1 cellular context compared by ENCODE assay signal in the genomic region with DNA sequence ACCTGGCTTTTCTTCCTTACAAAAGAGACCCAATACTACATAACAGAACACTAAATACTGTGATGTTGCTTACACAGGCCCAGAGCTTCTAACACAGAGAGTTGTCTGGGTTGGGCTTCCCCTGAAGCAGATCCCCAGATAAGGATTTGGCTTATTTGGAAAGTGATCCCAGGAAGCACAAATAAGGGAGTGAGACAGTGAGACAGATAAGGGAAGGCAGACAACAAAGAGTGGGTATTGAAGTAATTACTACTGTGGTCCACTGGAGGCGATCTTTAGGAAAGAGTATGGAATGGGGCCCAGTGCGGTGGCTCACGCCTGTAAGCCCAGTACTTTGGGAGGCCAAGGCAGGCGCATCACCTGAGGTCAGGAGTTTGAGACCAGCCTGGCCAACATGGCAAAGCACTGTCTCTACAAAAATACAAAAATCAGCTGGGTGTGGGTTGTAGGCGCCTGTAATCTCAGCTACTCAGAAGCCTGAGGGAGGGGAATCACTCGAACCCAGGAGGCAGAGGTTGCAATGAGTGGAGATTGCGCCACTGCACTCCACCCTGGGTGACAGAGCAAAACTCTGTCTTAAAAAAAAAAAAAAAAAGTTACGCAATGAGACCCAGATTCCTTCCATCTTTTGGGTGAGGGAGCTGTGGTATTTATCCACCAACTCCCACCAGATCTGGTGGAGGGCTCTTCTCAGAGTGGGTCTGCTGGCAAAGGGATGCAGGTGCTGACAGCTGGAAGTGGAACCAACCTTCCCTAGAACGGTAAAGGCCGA.
TF ChIP-seq lines count a peak whose summit lies in the region.

No MANE protein-coding gene starts in this region.

TF ChIP-seq in HepG2, 621 proteins besides CTCF, POLR2A, EP300 and RAD21 (continued from another document and continues in another):
- TF ChIP-seq SUZ12 (IDR thresholded peaks at IDR 0.05; ENCODE audit: low read depth, low read length): no peak
- TF ChIP-seq ZNF564 (CRISPR knock-in tag; IDR thresholded peaks at IDR 0.05): 0 out of 2 replicates have a peak, but pooled peaks have one; percentile 45
- TF ChIP-seq, protein P1, sequence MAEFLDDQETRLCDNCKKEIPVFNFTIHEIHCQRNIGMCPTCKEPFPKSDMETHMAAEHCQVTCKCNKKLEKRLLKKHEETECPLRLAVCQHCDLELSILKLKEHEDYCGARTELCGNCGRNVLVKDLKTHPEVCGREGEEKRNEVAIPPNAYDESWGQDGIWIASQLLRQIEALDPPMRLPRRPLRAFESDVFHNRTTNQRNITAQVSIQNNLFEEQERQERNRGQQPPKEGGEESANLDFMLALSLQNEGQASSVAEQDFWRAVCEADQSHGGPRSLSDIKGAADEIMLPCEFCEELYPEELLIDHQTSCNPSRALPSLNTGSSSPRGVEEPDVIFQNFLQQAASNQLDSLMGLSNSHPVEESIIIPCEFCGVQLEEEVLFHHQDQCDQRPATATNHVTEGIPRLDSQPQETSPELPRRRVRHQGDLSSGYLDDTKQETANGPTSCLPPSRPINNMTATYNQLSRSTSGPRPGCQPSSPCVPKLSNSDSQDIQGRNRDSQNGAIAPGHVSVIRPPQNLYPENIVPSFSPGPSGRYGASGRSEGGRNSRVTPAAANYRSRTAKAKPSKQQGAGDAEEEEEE (CRISPR knock-in tag; IDR thresholded peaks at IDR 0.05; ENCODE audit: borderline replicate concordance): 0 out of 2 replicates have a peak, but pooled peaks have one; percentile 47
- TF ChIP-seq HNRNPL (IDR thresholded peaks at IDR 0.05; ENCODE audit: low read depth, low read length): no peak
- peak; percentile 41; the same call in 1 of the 2 replicates for TF ChIP-seq SOX5 (CRISPR knock-in tag; IDR thresholded peaks at IDR 0.05; ENCODE audit: borderline replicate concordance)
- peak; percentile 17; the same call in 1 of the 2 replicates for TF ChIP-seq TGIF2 (CRISPR knock-in tag; IDR thresholded peaks at IDR 0.05)
- TF ChIP-seq ZNF441 (CRISPR knock-in tag; IDR thresholded peaks at IDR 0.05; ENCODE audit: borderline replicate concordance): 0 out of 2 replicates have a peak, but pooled peaks have one; percentile 22
- TF ChIP-seq RARA (CRISPR knock-in tag; IDR thresholded peaks at IDR 0.05): 0 out of 2 replicates have a peak, but pooled peaks have one; percentile 36
- TF ChIP-seq ZFAT (CRISPR knock-in tag; conservative IDR thresholded peaks at IDR 0.05): no peak
- 0 out of 2 replicates have a peak, but pooled peaks have one; percentile 13 for TF ChIP-seq THAP11 (CRISPR knock-in tag; IDR thresholded peaks at IDR 0.05)
- TF ChIP-seq ZNF331 (CRISPR knock-in tag; IDR thresholded peaks at IDR 0.05): peak; percentile 55; the same call in 1 of the 2 replicates
- 0 out of 2 replicates have a peak, but pooled peaks have one; percentile 9 for TF ChIP-seq FOSL2 (CRISPR knock-in tag; IDR thresholded peaks at IDR 0.05)
- TF ChIP-seq FOXA1 (IDR thresholded peaks at IDR 0.05): no peak
- TF ChIP-seq FOXA1 (CRISPR knock-in tag; IDR thresholded peaks at IDR 0.05): peak; percentile 42; the same call in 1 of the 2 replicates
- TF ChIP-seq, protein P2, sequence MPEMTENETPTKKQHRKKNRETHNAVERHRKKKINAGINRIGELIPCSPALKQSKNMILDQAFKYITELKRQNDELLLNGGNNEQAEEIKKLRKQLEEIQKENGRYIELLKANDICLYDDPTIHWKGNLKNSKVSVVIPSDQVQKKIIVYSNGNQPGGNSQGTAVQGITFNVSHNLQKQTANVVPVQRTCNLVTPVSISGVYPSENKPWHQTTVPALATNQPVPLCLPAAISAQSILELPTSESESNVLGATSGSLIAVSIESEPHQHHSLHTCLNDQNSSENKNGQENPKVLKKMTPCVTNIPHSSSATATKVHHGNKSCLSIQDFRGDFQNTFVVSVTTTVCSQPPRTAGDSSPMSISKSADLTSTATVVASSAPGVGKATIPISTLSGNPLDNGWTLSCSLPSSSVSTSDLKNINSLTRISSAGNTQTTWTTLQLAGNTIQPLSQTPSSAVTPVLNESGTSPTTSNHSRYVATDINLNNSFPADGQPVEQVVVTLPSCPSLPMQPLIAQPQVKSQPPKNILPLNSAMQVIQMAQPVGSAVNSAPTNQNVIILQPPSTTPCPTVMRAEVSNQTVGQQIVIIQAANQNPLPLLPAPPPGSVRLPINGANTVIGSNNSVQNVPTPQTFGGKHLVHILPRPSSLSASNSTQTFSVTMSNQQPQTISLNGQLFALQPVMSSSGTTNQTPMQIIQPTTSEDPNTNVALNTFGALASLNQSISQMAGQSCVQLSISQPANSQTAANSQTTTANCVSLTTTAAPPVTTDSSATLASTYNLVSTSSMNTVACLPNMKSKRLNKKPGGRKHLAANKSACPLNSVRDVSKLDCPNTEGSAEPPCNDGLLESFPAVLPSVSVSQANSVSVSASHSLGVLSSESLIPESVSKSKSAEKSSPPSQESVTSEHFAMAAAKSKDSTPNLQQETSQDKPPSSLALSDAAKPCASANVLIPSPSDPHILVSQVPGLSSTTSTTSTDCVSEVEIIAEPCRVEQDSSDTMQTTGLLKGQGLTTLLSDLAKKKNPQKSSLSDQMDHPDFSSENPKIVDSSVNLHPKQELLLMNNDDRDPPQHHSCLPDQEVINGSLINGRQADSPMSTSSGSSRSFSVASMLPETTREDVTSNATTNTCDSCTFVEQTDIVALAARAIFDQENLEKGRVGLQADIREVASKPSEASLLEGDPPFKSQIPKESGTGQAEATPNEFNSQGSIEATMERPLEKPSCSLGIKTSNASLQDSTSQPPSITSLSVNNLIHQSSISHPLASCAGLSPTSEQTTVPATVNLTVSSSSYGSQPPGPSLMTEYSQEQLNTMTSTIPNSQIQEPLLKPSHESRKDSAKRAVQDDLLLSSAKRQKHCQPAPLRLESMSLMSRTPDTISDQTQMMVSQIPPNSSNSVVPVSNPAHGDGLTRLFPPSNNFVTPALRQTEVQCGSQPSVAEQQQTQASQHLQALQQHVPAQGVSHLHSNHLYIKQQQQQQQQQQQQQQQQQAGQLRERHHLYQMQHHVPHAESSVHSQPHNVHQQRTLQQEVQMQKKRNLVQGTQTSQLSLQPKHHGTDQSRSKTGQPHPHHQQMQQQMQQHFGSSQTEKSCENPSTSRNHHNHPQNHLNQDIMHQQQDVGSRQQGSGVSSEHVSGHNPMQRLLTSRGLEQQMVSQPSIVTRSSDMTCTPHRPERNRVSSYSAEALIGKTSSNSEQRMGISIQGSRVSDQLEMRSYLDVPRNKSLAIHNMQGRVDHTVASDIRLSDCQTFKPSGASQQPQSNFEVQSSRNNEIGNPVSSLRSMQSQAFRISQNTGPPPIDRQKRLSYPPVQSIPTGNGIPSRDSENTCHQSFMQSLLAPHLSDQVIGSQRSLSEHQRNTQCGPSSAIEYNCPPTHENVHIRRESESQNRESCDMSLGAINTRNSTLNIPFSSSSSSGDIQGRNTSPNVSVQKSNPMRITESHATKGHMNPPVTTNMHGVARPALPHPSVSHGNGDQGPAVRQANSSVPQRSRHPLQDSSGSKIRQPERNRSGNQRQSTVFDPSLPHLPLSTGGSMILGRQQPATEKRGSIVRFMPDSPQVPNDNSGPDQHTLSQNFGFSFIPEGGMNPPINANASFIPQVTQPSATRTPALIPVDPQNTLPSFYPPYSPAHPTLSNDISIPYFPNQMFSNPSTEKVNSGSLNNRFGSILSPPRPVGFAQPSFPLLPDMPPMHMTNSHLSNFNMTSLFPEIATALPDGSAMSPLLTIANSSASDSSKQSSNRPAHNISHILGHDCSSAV (CRISPR knock-in tag; IDR thresholded peaks at IDR 0.05; ENCODE audit: borderline replicate concordance): no peak
- TF ChIP-seq, protein P3, sequence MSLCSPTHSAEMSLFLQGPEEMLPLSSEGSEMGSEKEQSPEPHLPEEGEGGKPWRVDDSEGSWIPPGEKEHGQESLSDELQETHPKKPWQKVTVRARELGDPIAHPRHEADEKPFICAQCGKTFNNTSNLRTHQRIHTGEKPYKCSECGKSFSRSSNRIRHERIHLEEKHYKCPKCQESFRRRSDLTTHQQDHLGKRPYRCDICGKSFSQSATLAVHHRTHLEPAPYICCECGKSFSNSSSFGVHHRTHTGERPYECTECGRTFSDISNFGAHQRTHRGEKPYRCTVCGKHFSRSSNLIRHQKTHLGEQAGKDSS (CRISPR knock-in tag; IDR thresholded peaks at IDR 0.05; ENCODE audit: borderline replicate concordance, low read depth): peak; percentile 17; the same call in 1 of the 2 replicates
- 0 out of 2 replicates have a peak, but pooled peaks have one; percentile 30 for TF ChIP-seq ZNF615 (CRISPR knock-in tag; IDR thresholded peaks at IDR 0.05; ENCODE audit: borderline replicate concordance)
- TF ChIP-seq, protein P4, sequence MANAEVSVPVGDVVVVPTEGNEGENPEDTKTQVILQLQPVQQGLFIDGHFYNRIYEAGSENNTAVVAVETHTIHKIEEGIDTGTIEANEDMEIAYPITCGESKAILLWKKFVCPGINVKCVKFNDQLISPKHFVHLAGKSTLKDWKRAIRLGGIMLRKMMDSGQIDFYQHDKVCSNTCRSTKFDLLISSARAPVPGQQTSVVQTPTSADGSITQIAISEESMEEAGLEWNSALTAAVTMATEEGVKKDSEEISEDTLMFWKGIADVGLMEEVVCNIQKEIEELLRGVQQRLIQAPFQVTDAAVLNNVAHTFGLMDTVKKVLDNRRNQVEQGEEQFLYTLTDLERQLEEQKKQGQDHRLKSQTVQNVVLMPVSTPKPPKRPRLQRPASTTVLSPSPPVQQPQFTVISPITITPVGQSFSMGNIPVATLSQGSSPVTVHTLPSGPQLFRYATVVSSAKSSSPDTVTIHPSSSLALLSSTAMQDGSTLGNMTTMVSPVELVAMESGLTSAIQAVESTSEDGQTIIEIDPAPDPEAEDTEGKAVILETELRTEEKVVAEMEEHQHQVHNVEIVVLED (CRISPR knock-in tag; IDR thresholded peaks at IDR 0.05; ENCODE audit: borderline replicate concordance): no peak
- TF ChIP-seq HDAC1 (CRISPR knock-in tag; IDR thresholded peaks at IDR 0.05): 0 out of 2 replicates have a peak, but pooled peaks have one; percentile 36
- peak; percentile 77 for TF ChIP-seq KDM1A (CRISPR knock-in tag; IDR thresholded peaks at IDR 0.05)
- peak; percentile 97 for TF ChIP-seq SRF (IDR thresholded peaks at IDR 0.05; ENCODE audit: low read depth, low read length)
- TF ChIP-seq, protein P5, sequence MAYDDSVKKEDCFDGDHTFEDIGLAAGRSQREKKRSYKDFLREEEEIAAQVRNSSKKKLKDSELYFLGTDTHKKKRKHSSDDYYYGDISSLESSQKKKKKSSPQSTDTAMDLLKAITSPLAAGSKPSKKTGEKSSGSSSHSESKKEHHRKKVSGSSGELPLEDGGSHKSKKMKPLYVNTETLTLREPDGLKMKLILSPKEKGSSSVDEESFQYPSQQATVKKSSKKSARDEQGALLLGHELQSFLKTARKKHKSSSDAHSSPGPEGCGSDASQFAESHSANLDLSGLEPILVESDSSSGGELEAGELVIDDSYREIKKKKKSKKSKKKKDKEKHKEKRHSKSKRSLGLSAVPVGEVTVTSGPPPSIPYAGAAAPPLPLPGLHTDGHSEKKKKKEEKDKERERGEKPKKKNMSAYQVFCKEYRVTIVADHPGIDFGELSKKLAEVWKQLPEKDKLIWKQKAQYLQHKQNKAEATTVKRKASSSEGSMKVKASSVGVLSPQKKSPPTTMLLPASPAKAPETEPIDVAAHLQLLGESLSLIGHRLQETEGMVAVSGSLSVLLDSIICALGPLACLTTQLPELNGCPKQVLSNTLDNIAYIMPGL (CRISPR knock-in tag; IDR thresholded peaks at IDR 0.05; ENCODE audit: borderline replicate concordance in 1 of 2, low read depth in 1 of 2): peak; percentile 29 to 55; a peak in 1 of 4 replicates
- TF ChIP-seq ZNF878 (CRISPR knock-in tag; IDR thresholded peaks at IDR 0.05): peak; percentile 27; the same call in 1 of the 2 replicates
- no peak for TF ChIP-seq SMAD9 (CRISPR knock-in tag; IDR thresholded peaks at IDR 0.05)
- no peak; a peak in 1 of 4 replicates for TF ChIP-seq KLF16 (CRISPR knock-in tag; IDR thresholded peaks at IDR 0.05)
- 0 out of 2 replicates have a peak, but pooled peaks have one; percentile 21 for TF ChIP-seq CHD4 (IDR thresholded peaks at IDR 0.05; ENCODE audit: borderline replicate concordance, low read length)
- TF ChIP-seq ZNF670 (CRISPR knock-in tag; IDR thresholded peaks at IDR 0.05; ENCODE audit: borderline replicate concordance): peak; percentile 67; the same call in 1 of the 2 replicates
- TF ChIP-seq EZH2 (conservative IDR thresholded peaks at IDR 0.05; ENCODE audit: low read depth, low read length): no peak
- TF ChIP-seq CEBPG (CRISPR knock-in tag; IDR thresholded peaks at IDR 0.05): peak; percentile 58; the same call in 1 of the 2 replicates
- no peak for TF ChIP-seq ZNF20 (CRISPR knock-in tag; IDR thresholded peaks at IDR 0.05)
- no peak for TF ChIP-seq SIN3A (IDR thresholded peaks at IDR 0.05; ENCODE audit: borderline replicate concordance, low read depth, low read length)
- TF ChIP-seq MTA1 (CRISPR knock-in tag; IDR thresholded peaks at IDR 0.05; ENCODE audit: borderline replicate concordance): no peak
- no peak for TF ChIP-seq FOXP1 (IDR thresholded peaks at IDR 0.05)
- peak; percentile 42 for TF ChIP-seq FOXP1 (CRISPR knock-in tag; IDR thresholded peaks at IDR 0.05)
- TF ChIP-seq TARDBP (CRISPR knock-in tag; IDR thresholded peaks at IDR 0.05): 0 out of 2 replicates have a peak, but pooled peaks have one; percentile 2
- no peak for TF ChIP-seq ZNF230 (CRISPR knock-in tag; IDR thresholded peaks at IDR 0.05)
- TF ChIP-seq CCDC6 (CRISPR knock-in tag; IDR thresholded peaks at IDR 0.05): 0 out of 2 replicates have a peak, but pooled peaks have one; percentile 38
- no peak for TF ChIP-seq ATF7-NPFF (CRISPR knock-in tag; IDR thresholded peaks at IDR 0.05; ENCODE audit: low read depth)
- TF ChIP-seq EHMT2 (IDR thresholded peaks at IDR 0.05; ENCODE audit: borderline replicate concordance, low read depth, low read length): no peak; the same call in 1 of the 2 replicates
- TF ChIP-seq, protein P6, sequence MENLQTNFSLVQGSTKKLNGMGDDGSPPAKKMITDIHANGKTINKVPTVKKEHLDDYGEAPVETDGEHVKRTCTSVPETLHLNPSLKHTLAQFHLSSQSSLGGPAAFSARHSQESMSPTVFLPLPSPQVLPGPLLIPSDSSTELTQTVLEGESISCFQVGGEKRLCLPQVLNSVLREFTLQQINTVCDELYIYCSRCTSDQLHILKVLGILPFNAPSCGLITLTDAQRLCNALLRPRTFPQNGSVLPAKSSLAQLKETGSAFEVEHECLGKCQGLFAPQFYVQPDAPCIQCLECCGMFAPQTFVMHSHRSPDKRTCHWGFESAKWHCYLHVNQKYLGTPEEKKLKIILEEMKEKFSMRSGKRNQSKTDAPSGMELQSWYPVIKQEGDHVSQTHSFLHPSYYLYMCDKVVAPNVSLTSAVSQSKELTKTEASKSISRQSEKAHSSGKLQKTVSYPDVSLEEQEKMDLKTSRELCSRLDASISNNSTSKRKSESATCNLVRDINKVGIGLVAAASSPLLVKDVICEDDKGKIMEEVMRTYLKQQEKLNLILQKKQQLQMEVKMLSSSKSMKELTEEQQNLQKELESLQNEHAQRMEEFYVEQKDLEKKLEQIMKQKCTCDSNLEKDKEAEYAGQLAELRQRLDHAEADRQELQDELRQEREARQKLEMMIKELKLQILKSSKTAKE (CRISPR knock-in tag; IDR thresholded peaks at IDR 0.05; ENCODE audit: borderline replicate concordance): peak; percentile 42; the same call in 1 of the 2 replicates
- TF ChIP-seq RCOR2 (CRISPR knock-in tag; IDR thresholded peaks at IDR 0.05): peak; percentile 77
- 0 out of 2 replicates have a peak, but pooled peaks have one; percentile 29 for TF ChIP-seq DNMT3B (CRISPR knock-in tag; conservative IDR thresholded peaks at IDR 0.05)
- 0 out of 2 replicates have a peak, but pooled peaks have one; percentile 29 for TF ChIP-seq ZFX (CRISPR knock-in tag; IDR thresholded peaks at IDR 0.05; ENCODE audit: low read depth)
